ENCODE assay signal across 20 cellular contexts in the genomic region with DNA sequence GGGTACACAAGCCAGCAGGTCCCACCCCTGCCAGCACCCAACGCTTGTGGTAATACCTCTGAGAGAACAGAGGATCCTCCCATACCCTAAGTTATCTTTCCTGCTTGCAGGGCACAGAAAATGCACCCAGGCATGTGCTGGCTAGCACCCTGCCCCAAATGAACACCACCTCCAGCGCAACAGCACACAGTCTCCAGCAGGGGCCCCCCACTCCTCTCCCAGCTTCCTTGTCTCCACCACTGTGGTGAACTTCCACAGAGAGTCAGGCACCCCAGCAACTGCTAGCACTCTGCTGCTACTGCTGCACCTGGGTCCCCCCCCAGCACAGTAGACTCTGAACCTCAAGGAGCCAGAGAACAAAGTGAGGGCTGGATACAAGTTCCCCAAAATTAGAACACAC.
"Had no signal": no experiment of that assay in that cellular context is flagged by ENCODE, and none has a peak within 500 bp of the region (broad histone marks: within the 10 kb centered on the region; RNA-seq: fewer than 3 reads in every experiment).

No MANE protein-coding gene starts in this region.

- DNase-seq: activated naive CD4-positive, alpha-beta T cell treated with Interleukin-2 at 50 U/mL for 16 hours; activated naive CD8-positive, alpha-beta T cell treated with anti-CD3 and anti-CD28 coated beads, Interleukin-2, amount 50 U/mL, for 24 hours; activated T-cell treated with anti-CD3 and anti-CD28 coated beads for 4 hours; cerebellar nuclear complex; effector memory CD8-positive, alpha-beta T cell; erythroblast; gastrocnemius medialis; left ventricle myocardium superior; mesenchymal stem cell; natural killer cell; occipital lobe; stimulated activated CD4-positive, alpha-beta T cell treated with anti-CD3 and anti-CD28 coated beads, Interleukin-2, amount 100 ng/mL, for 48 hours; thyroid gland had no signal

- H3K4me3 ChIP-seq: gastrocnemius medialis, heart left ventricle, right atrium auricular region, thyroid gland had no signal

- H3K4me1 ChIP-seq: gastrocnemius medialis, heart left ventricle, right atrium auricular region, thyroid gland had no signal

- H3K27me3 Mint-ChIP-seq: activated naive CD8-positive, alpha-beta T cell treated with anti-CD3 and anti-CD28 coated beads, Interleukin-2, amount 50 U/mL, for 24 hours; activated T-helper 17 cell treated with anti-CD3 and anti-CD28 coated beads, Interleukin-2, amount 50 U/mL, for 72 hours; dendritic cell treated with granulocyte-macrophage colony-stimulating factor and Interleukin-4, amounts not matched to agents 40 ng/mL and 50 ng/mL, for 4 days; effector memory CD8-positive, alpha-beta T cell; progenitor cell of endocrine pancreas; stimulated activated memory B cell treated with anti-CD40 and anti-IgM and Interleukin-4, amounts not matched to agents 10 μg/mL and 1 μg/mL and 100 μg/mL, for 72 hours had no signal

- ATAC-seq: activated CD4-positive, CD25-positive, alpha-beta regulatory T cell treated with anti-CD3 and anti-CD28 coated beads, Interleukin-2, amount 50 U/mL, for 24 hours; activated naive CD8-positive, alpha-beta T cell treated with anti-CD3 and anti-CD28 coated beads, Interleukin-2, amount 50 U/mL, for 24 hours; activated T-helper 17 cell treated with anti-CD3 and anti-CD28 coated beads, Interleukin-2, amount 50 U/mL, for 72 hours; effector memory CD8-positive, alpha-beta T cell; gastrocnemius medialis; heart left ventricle; left ventricle myocardium superior; natural killer cell; stimulated activated memory B cell treated with anti-CD40 and anti-IgM and Interleukin-4, amounts not matched to agents 10 μg/mL and 1 μg/mL and 100 μg/mL, for 72 hours had no signal

- H3K36me3 ChIP-seq: gastrocnemius medialis, heart left ventricle, right atrium auricular region, thyroid gland had no signal

- H3K27me3 ChIP-seq: gastrocnemius medialis, heart left ventricle, right atrium auricular region, thyroid gland had no signal

- H3K4me3 Mint-ChIP-seq: activated naive CD8-positive, alpha-beta T cell treated with anti-CD3 and anti-CD28 coated beads, Interleukin-2, amount 50 U/mL, for 24 hours; activated T-helper 17 cell treated with anti-CD3 and anti-CD28 coated beads, Interleukin-2, amount 50 U/mL, for 72 hours; dendritic cell treated with granulocyte-macrophage colony-stimulating factor and Interleukin-4, amounts not matched to agents 40 ng/mL and 50 ng/mL, for 4 days; effector memory CD8-positive, alpha-beta T cell; natural killer cell; stimulated activated memory B cell treated with anti-CD40 and anti-IgM and Interleukin-4, amounts not matched to agents 10 μg/mL and 1 μg/mL and 100 μg/mL, for 72 hours had no signal

- H3K4me1 Mint-ChIP-seq: activated naive CD8-positive, alpha-beta T cell treated with anti-CD3 and anti-CD28 coated beads, Interleukin-2, amount 50 U/mL, for 24 hours; activated T-helper 17 cell treated with anti-CD3 and anti-CD28 coated beads, Interleukin-2, amount 50 U/mL, for 72 hours; natural killer cell; stimulated activated memory B cell treated with anti-CD40 and anti-IgM and Interleukin-4, amounts not matched to agents 10 μg/mL and 1 μg/mL and 100 μg/mL, for 72 hours had no signal

- H3K36me3 Mint-ChIP-seq: stimulated activated memory B cell treated with anti-CD40 and anti-IgM and Interleukin-4, amounts not matched to agents 10 μg/mL and 1 μg/mL and 100 μg/mL, for 72 hours had no signal

- H3K9me3 ChIP-seq: gastrocnemius medialis, thyroid gland had no signal

- H3K27ac ChIP-seq: gastrocnemius medialis, heart left ventricle, right atrium auricular region, thyroid gland had no signal

- H3K27ac Mint-ChIP-seq: activated naive CD8-positive, alpha-beta T cell treated with anti-CD3 and anti-CD28 coated beads, Interleukin-2, amount 50 U/mL, for 24 hours; activated T-helper 17 cell treated with anti-CD3 and anti-CD28 coated beads, Interleukin-2, amount 50 U/mL, for 72 hours; dendritic cell treated with granulocyte-macrophage colony-stimulating factor and Interleukin-4, amounts not matched to agents 40 ng/mL and 50 ng/mL, for 4 days; effector memory CD8-positive, alpha-beta T cell; natural killer cell; progenitor cell of endocrine pancreas; stimulated activated memory B cell treated with anti-CD40 and anti-IgM and Interleukin-4, amounts not matched to agents 10 μg/mL and 1 μg/mL and 100 μg/mL, for 72 hours had no signal
